1 cellular context compared by ENCODE assay signal in genomic region chr20:3173582-3174441, GRCh38.
TF ChIP-seq lines count a peak whose summit lies in the region.

No MANE protein-coding gene starts in this region.

TF ChIP-seq in K562, 482 proteins besides CTCF, POLR2A, EP300 and RAD21 (continued from another document and continues in another):
- TF ChIP-seq, protein P1, sequence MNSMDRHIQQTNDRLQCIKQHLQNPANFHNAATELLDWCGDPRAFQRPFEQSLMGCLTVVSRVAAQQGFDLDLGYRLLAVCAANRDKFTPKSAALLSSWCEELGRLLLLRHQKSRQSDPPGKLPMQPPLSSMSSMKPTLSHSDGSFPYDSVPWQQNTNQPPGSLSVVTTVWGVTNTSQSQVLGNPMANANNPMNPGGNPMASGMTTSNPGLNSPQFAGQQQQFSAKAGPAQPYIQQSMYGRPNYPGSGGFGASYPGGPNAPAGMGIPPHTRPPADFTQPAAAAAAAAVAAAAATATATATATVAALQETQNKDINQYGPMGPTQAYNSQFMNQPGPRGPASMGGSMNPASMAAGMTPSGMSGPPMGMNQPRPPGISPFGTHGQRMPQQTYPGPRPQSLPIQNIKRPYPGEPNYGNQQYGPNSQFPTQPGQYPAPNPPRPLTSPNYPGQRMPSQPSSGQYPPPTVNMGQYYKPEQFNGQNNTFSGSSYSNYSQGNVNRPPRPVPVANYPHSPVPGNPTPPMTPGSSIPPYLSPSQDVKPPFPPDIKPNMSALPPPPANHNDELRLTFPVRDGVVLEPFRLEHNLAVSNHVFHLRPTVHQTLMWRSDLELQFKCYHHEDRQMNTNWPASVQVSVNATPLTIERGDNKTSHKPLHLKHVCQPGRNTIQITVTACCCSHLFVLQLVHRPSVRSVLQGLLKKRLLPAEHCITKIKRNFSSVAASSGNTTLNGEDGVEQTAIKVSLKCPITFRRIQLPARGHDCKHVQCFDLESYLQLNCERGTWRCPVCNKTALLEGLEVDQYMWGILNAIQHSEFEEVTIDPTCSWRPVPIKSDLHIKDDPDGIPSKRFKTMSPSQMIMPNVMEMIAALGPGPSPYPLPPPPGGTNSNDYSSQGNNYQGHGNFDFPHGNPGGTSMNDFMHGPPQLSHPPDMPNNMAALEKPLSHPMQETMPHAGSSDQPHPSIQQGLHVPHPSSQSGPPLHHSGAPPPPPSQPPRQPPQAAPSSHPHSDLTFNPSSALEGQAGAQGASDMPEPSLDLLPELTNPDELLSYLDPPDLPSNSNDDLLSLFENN (IDR thresholded peaks at IDR 0.05; ENCODE audit: low read depth in 2 of 2, low read length in 2 of 2), result no peak
- TF ChIP-seq NUFIP1 (IDR thresholded peaks at IDR 0.05; ENCODE audit: partially characterized antibody), result no peak
- no peak; the same call in 1 of the 2 replicates for TF ChIP-seq ZNF12 (CRISPR knock-in tag; IDR thresholded peaks at IDR 0.05)
- TF ChIP-seq YBX1 (IDR thresholded peaks at IDR 0.05), result no peak
- TF ChIP-seq CLOCK (CRISPR knock-in tag; IDR thresholded peaks at IDR 0.05; ENCODE audit: borderline replicate concordance), result no peak
- TF ChIP-seq NFATC3 (IDR thresholded peaks at IDR 0.05), result no peak
- no peak for TF ChIP-seq ASH1L (IDR thresholded peaks at IDR 0.05; ENCODE audit: borderline replicate concordance, low read depth, partially characterized antibody)
- 0 out of 4 replicates have a peak, but pooled peaks of 1 of the 2 experiments have one; percentile 46 for TF ChIP-seq HDAC1 (IDR thresholded peaks at IDR 0.05)
- peak; percentile 43; the same call in 1 of the 2 replicates for TF ChIP-seq RB1 (IDR thresholded peaks at IDR 0.05; ENCODE audit: low read depth)
- TF ChIP-seq RNF2 (IDR thresholded peaks at IDR 0.05), result no peak
- no peak for TF ChIP-seq NFIX (CRISPR knock-in tag; IDR thresholded peaks at IDR 0.05; ENCODE audit: low read depth)
- peak; percentile 29; the same call in 1 of the 2 replicates for TF ChIP-seq NKRF (IDR thresholded peaks at IDR 0.05; ENCODE audit: borderline replicate concordance)
- no peak for TF ChIP-seq ZNF551 (CRISPR knock-in tag; IDR thresholded peaks at IDR 0.05)
- no peak for TF ChIP-seq ZNF347 (CRISPR knock-in tag; IDR thresholded peaks at IDR 0.05; ENCODE audit: low read depth)
- no peak for TF ChIP-seq U2AF1 (optimal IDR thresholded peaks at IDR 0.05; ENCODE audit: low read depth, low read length)
- no peak for TF ChIP-seq E2F1 (CRISPR knock-in tag; IDR thresholded peaks at IDR 0.05)
- TF ChIP-seq DACH1 (IDR thresholded peaks at IDR 0.05; ENCODE audit: partially characterized antibody), result no peak
- no peak for TF ChIP-seq HLTF (IDR thresholded peaks at IDR 0.05)
- no peak for TF ChIP-seq TAF7 (tag; IDR thresholded peaks at IDR 0.05)
- TF ChIP-seq, protein P2, sequence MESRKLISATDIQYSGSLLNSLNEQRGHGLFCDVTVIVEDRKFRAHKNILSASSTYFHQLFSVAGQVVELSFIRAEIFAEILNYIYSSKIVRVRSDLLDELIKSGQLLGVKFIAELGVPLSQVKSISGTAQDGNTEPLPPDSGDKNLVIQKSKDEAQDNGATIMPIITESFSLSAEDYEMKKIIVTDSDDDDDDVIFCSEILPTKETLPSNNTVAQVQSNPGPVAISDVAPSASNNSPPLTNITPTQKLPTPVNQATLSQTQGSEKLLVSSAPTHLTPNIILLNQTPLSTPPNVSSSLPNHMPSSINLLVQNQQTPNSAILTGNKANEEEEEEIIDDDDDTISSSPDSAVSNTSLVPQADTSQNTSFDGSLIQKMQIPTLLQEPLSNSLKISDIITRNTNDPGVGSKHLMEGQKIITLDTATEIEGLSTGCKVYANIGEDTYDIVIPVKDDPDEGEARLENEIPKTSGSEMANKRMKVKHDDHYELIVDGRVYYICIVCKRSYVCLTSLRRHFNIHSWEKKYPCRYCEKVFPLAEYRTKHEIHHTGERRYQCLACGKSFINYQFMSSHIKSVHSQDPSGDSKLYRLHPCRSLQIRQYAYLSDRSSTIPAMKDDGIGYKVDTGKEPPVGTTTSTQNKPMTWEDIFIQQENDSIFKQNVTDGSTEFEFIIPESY (CRISPR knock-in tag; IDR thresholded peaks at IDR 0.05), result 0 out of 2 replicates have a peak, but pooled peaks have one; percentile 6
- no peak for TF ChIP-seq ZNF146 (CRISPR knock-in tag; IDR thresholded peaks at IDR 0.05; ENCODE audit: unreplicated experiment)
- TF ChIP-seq ZNF696 (CRISPR knock-in tag; conservative IDR thresholded peaks at IDR 0.05), result no peak
- no peak for TF ChIP-seq ADNP (tag; IDR thresholded peaks at IDR 0.05)
- TF ChIP-seq, protein P3, sequence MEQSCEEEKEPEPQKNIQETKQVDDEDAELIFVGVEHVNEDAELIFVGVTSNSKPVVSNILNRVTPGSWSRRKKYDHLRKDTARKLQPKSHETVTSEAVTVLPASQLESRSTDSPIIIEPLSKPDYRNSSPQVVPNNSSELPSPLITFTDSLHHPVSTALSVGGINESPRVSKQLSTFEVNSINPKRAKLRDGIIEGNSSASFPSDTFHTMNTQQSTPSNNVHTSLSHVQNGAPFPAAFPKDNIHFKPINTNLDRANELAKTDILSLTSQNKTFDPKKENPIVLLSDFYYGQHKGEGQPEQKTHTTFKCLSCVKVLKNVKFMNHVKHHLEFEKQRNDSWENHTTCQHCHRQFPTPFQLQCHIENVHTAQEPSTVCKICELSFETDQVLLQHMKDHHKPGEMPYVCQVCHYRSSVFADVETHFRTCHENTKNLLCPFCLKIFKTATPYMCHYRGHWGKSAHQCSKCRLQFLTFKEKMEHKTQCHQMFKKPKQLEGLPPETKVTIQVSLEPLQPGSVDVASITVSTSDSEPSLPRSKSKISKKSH (CRISPR knock-in tag; IDR thresholded peaks at IDR 0.05), result no peak
- peak; percentile 41 for TF ChIP-seq ETV5 (CRISPR knock-in tag; IDR thresholded peaks at IDR 0.05; ENCODE audit: low read depth)
- no peak for TF ChIP-seq BMI1 (IDR thresholded peaks at IDR 0.05; ENCODE audit: low read length)
- TF ChIP-seq IRF9 (tag; IDR thresholded peaks at IDR 0.05), result no peak
- no peak for TF ChIP-seq MLLT1 (IDR thresholded peaks at IDR 0.05)
- TF ChIP-seq TCF7 (IDR thresholded peaks at IDR 0.05; ENCODE audit: borderline replicate concordance), result no peak
- no peak for TF ChIP-seq ZNF174 (CRISPR knock-in tag; IDR thresholded peaks at IDR 0.05)
- TF ChIP-seq L3MBTL2 (IDR thresholded peaks at IDR 0.05), result peak; percentile 85
- no peak for TF ChIP-seq MBD2 (IDR thresholded peaks at IDR 0.05; ENCODE audit: borderline replicate concordance, low read depth)
- no peak for TF ChIP-seq ZNF133 (CRISPR knock-in tag; IDR thresholded peaks at IDR 0.05)
- TF ChIP-seq TEAD1 (CRISPR knock-in tag; IDR thresholded peaks at IDR 0.05), result peak in 1 of 2 experiments; percentile 82; a peak in 1 of 4 replicates
- no peak for TF ChIP-seq ZNF609 (CRISPR knock-in tag; IDR thresholded peaks at IDR 0.05; ENCODE audit: borderline replicate concordance)
- TF ChIP-seq ETV1 (tag; conservative IDR thresholded peaks at IDR 0.05; ENCODE audit: low read depth), result no peak
